Comparison of ENCODE assay signal across 22 cellular contexts in the genomic region with DNA sequence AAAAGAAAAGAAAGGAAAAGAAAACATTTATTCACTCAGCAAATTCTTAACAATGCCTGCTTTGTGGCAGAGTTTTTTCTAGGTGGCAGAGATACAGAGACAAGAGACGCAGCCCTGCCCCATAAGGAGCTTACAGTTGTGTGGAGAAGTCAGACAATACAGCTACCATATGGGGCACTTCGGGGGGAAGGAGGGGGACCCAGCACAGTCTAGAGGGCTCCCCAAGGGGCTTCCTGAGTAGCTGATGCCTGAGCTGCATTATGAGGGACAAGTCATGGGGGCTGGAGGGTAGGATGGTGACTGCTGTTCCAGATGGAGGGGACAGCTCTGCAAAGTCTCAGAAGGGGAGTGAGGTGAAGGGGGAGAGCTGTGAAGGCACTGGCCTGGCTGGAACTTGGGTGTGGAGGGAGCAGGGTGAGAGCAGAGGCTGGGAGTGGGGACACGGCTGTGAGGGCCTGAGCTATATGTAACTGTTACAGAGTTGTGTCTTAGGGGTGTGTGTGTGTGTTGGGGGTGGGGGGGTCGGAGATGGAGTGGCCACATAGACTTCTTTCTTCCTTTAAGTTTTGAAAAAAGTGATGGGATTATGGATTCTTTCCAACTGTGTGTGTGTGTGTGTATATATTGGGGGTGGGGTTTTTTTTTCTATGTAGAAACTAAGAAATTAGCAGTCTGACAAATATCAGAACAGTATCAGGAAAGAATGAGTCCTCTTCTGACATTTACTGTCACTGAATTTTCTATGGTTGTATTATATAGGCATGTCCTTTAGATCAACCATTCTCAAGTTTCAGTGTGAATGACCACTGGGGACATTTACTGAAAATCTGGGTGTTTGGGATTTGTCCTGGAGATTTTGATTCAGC.
DNase-seq lines count a peak whose midpoint lies in the region; ATAC-seq and TF ChIP-seq lines count a peak whose summit lies in the region.
"Had no signal": no experiment of that assay in that cellular context is flagged by ENCODE, and none has a peak within 500 bp of the region (broad histone marks: within the 10 kb centered on the region; RNA-seq: fewer than 3 reads in every experiment).

No MANE protein-coding gene starts in this region.

- ATAC-seq in activated naive CD4-positive, alpha-beta T cell treated with anti-CD3 and anti-CD28 coated beads, Interleukin-2, amount 50 U/mL, for 72 hours = peak; percentile 47 to 63
- no peak for ATAC-seq in sciatic nerve
- ATAC-seq: left cardiac atrium had no signal

- DNase-seq in activated naive CD4-positive, alpha-beta T cell treated with anti-CD3 and anti-CD28 coated beads, Interleukin-2, amount 50 U/mL, for 72 hours (ENCODE audit: low spot score in 2 of 2) = no peak
- DNase-seq in activated naive CD4-positive, alpha-beta T cell (lab: John Stamatoyannopoulos, UW) = no peak
- DNase-seq in NCI-H2171 treated with DMSO at 0.1 percent for 48 hours (lab: John Stamatoyannopoulos, UW) = peak; percentile 44
- no peak for DNase-seq in endothelial cell (ENCODE audit: low spot score)
- DNase-seq in trophoblast cell = no peak
- no peak for DNase-seq in NCI-H146 (lab: John Stamatoyannopoulos, UW)
- no peak for DNase-seq in effector CD8-positive, alpha-beta T cell (lab: John Stamatoyannopoulos, UW)
- no peak for DNase-seq in sciatic nerve (ENCODE audit: low spot score)
- DNase-seq: activated gamma-delta T cell, amniotic stem cell, left cardiac atrium, NCI-H1417 treated with DMSO at 0.1 percent for 48 hours had no signal

- H2AFZ ChIP-seq in trophoblast cell (ENCODE audit: insufficient read depth, low read length, poor library complexity) = no peak overlapping the region

- peak overlapping the region; percentile 38 for H2AK5ac ChIP-seq in trophoblast cell (ENCODE audit: low read length)

- no peaks in the 10 kb centered on the region for H3K36me3 Mint-ChIP-seq in activated naive CD4-positive, alpha-beta T cell treated with anti-CD3 and anti-CD28 coated beads, Interleukin-2, amount 50 U/mL, for 72 hours
- H3K36me3 Mint-ChIP-seq in endothelial cell (ENCODE audit: low read depth, unreplicated experiment) = no peaks in the 10 kb centered on the region
- H3K36me3 Mint-ChIP-seq: immature natural killer cell had no signal

- peaks cover 10% of the 10 kb centered on the region for H3K27me3 Mint-ChIP-seq in endothelial cell (ENCODE audit: unreplicated experiment)

- TF ChIP-seq CTCF in endothelial cell (IDR thresholded peaks at IDR 0.05; ENCODE audit: unreplicated experiment) = no peak

- H3K36me3 ChIP-seq in trophoblast cell (ENCODE audit: control insufficient read depth in 1 of 2, insufficient read depth in 2 of 2, low read length in 2 of 2) = no peaks in the 10 kb centered on the region
- H3K36me3 ChIP-seq: BE2C, pancreas, Peyer's patch, stomach, tibial nerve had no signal

- no peak overlapping the region for H3K4me2 ChIP-seq in trophoblast cell (ENCODE audit: low read length)
- H3K4me2 ChIP-seq: smooth muscle cell had no signal

- H3K4ac ChIP-seq in trophoblast cell (ENCODE audit: low read depth, low read length) = no peak overlapping the region

- H3K79me2 ChIP-seq in trophoblast cell (ENCODE audit: control insufficient read depth, insufficient read depth, low read length, poor library complexity) = no peaks in the 10 kb centered on the region

- no peak overlapping the region for H3K14ac ChIP-seq in trophoblast cell (ENCODE audit: low read length)

- H3K4me1 Mint-ChIP-seq in endothelial cell (ENCODE audit: unreplicated experiment) = peaks cover 16% of the 10 kb centered on the region
- H3K4me1 Mint-ChIP-seq: immature natural killer cell had no signal

- H2BK5ac ChIP-seq in trophoblast cell (ENCODE audit: low read depth, low read length, poor library complexity) = no peak overlapping the region

- H4K12ac ChIP-seq in trophoblast cell (ENCODE audit: low read depth, low read length) = no peak overlapping the region

- no peaks in the 10 kb centered on the region for H3K79me1 ChIP-seq in trophoblast cell (ENCODE audit: low read length)

- H3K9me3 ChIP-seq in trophoblast cell (ENCODE audit: insufficient read depth, low read depth, low read length) = peaks cover 1% of the 10 kb centered on the region
- H3K9me3 ChIP-seq: BE2C, pancreas, Peyer's patch, stomach had no signal

- intact Hi-C loops in sciatic nerve (cut with DNase I) = no loop called here

- no peaks in the 10 kb centered on the region for H3K9me3 Mint-ChIP-seq in activated naive CD4-positive, alpha-beta T cell treated with anti-CD3 and anti-CD28 coated beads, Interleukin-2, amount 50 U/mL, for 72 hours
- no peaks in the 10 kb centered on the region for H3K9me3 Mint-ChIP-seq in endothelial cell (ENCODE audit: unreplicated experiment)
- H3K9me3 Mint-ChIP-seq: H9 had no signal

- no peak overlapping the region for H3K4me3 ChIP-seq in trophoblast cell (ENCODE audit: low read depth, low read length)
- H3K4me3 ChIP-seq: lung, pancreas, Peyer's patch, smooth muscle cell, stomach, tibial nerve had no signal

- peak overlapping the region; percentile 44 for H2BK12ac ChIP-seq in trophoblast cell (ENCODE audit: low read length)

- no peak overlapping the region for H3K27ac Mint-ChIP-seq in activated naive CD4-positive, alpha-beta T cell treated with anti-CD3 and anti-CD28 coated beads, Interleukin-2, amount 50 U/mL, for 72 hours
- H3K27ac Mint-ChIP-seq in endothelial cell (ENCODE audit: unreplicated experiment) = peak overlapping the region; percentile 22
- H3K27ac Mint-ChIP-seq: immature natural killer cell; T-helper 2 cell treated with Interferon-gamma antibody and Interleukin-4, amounts not matched to agents 5 μg/mL and 100 μg/mL, for 36 hours had no signal

- no peaks in the 10 kb centered on the region for H3K27me3 ChIP-seq in trophoblast cell (ENCODE audit: insufficient read depth, low read length)
- H3K27me3 ChIP-seq: BE2C, pancreas, Peyer's patch, stomach, tibial nerve had no signal

- H3K27ac ChIP-seq in trophoblast cell (ENCODE audit: low read depth, low read length) = no peak overlapping the region
- H3K27ac ChIP-seq: pancreas, Peyer's patch, stomach, tibial nerve had no signal

- no peak overlapping the region for H3K23ac ChIP-seq in trophoblast cell (ENCODE audit: low read length)

- no peak overlapping the region for H3K4me3 Mint-ChIP-seq in endothelial cell (ENCODE audit: unreplicated experiment)
- H3K4me3 Mint-ChIP-seq: immature natural killer cell; T-helper 2 cell treated with Interferon-gamma antibody and Interleukin-4, amounts not matched to agents 5 μg/mL and 100 μg/mL, for 36 hours had no signal

- no CpG with 5 or more reads among the region's 4 CpGs for WGBS in trophoblast cell (ENCODE audit: extremely low coverage, insufficient coverage, insufficient read length)

- H3K4me1 ChIP-seq in trophoblast cell (ENCODE audit: control insufficient read depth in 1 of 2, insufficient read depth in 2 of 2, low read length in 2 of 2) = peaks cover 10 to 21% of the 10 kb centered on the region in 2 experiments
- H3K4me1 ChIP-seq: pancreas had no signal

- no peak overlapping the region for H3K9ac ChIP-seq in trophoblast cell (ENCODE audit: low read length)

- peak overlapping the region; percentile 20 for H4K91ac ChIP-seq in trophoblast cell (ENCODE audit: low read depth, low read length)

- no peak overlapping the region for H3K18ac ChIP-seq in trophoblast cell (ENCODE audit: low read length)

- no peak overlapping the region for H2BK120ac ChIP-seq in trophoblast cell (ENCODE audit: insufficient read depth, low read length, poor library complexity)

- no peak overlapping the region for H4K8ac ChIP-seq in trophoblast cell (ENCODE audit: low read depth, low read length)
